In the genomic region with DNA sequence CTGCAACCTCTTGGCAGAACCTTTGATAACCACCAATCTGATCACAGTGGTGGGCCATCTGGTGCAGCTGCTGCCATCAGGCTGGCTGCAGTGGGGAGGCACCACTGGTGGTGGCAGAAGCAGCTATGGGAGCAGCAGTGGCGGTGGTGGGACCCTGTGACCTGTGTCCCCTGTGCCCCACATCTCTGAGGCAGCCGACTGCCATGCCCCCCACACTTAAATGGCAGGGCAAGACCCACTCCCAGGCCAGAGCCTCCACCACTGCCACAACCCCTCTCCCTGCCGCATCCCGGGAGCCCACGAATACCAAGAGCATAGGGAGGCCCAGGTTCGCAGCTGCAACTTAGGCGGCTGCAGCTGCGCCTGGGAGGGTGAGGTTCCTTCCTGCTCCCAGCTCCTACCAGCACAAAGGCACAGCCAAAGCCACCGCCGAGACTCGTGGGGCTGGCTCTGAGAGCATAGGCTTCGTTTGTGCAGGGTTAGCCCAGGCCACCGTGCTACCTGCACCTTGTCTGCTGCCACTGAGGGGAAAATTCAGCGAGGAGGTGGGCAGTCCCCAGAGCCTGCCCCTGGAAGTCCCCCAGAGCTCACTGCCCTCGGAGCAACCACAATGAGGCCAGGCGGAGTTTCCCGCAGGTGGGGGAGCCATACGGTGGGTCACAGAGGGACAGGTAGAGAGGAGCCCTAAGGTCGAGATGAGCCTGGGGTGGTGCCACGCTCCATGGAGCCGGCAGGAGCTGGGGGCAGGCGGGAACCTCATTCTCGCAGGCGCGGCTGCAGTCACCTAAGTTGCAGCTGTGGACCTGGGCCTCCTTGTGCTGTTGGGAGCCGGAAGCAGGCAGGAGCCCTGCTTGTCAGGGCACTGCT, we compare ENCODE assay signal across 23 cellular contexts.
DNase-seq lines count a peak whose midpoint lies in the region; ATAC-seq and TF ChIP-seq lines count a peak whose summit lies in the region.
"Had no signal": no experiment of that assay in that cellular context is flagged by ENCODE, and none has a peak within 500 bp of the region (broad histone marks: within the 10 kb centered on the region; RNA-seq: fewer than 3 reads in every experiment).

No MANE protein-coding gene starts in this region.

- ATAC-seq in stimulated activated naive CD8-positive, alpha-beta T cell treated with anti-CD3 and anti-CD28 coated beads, Interleukin-15, amount 100 ng/mL, for 72 hours, result peak; percentile 9
- no peak for ATAC-seq in stimulated activated naive CD8-positive, alpha-beta T cell treated with anti-CD3 and anti-CD28 coated beads, Interleukin-15, Interleukin-2, amounts not matched to agents 100 U/mL and 50 U/mL, for 24 hours
- ATAC-seq in esophagus mucosa, result peak; percentile 29
- no peak for ATAC-seq in GM21825 (IDR thresholded peaks at IDR 0.05; ENCODE audit: unreplicated experiment)

- no peaks in the 10 kb centered on the region for H3K27me3 Mint-ChIP-seq in stimulated activated naive CD8-positive, alpha-beta T cell treated with anti-CD3 and anti-CD28 coated beads, Interleukin-15, amount 100 ng/mL, for 72 hours
- no peaks in the 10 kb centered on the region for H3K27me3 Mint-ChIP-seq in osteocyte (ENCODE audit: unreplicated experiment)
- H3K27me3 Mint-ChIP-seq: CD4-positive, CD25-positive, alpha-beta regulatory T cell had no signal

- no peak overlapping the region for H3K27ac Mint-ChIP-seq in stimulated activated naive CD8-positive, alpha-beta T cell treated with anti-CD3 and anti-CD28 coated beads, Interleukin-15, amount 100 ng/mL, for 72 hours
- no peak overlapping the region for H3K27ac Mint-ChIP-seq in osteocyte (ENCODE audit: unreplicated experiment)
- H3K27ac Mint-ChIP-seq: CD4-positive, CD25-positive, alpha-beta regulatory T cell had no signal

- H3K27me3 ChIP-seq in brain microvascular endothelial cell (replicated peaks), result no peaks in the 10 kb centered on the region
- H3K27me3 ChIP-seq: BLaER1 had no signal

- no peak overlapping the region for H3K27ac ChIP-seq in brain microvascular endothelial cell
- H3K27ac ChIP-seq: BLaER1, RWPE1 had no signal

- no peak overlapping the region for H3K4me3 Mint-ChIP-seq in stimulated activated naive CD8-positive, alpha-beta T cell treated with anti-CD3 and anti-CD28 coated beads, Interleukin-15, amount 100 ng/mL, for 72 hours
- H3K4me3 Mint-ChIP-seq in osteocyte (ENCODE audit: unreplicated experiment), result no peak overlapping the region
- H3K4me3 Mint-ChIP-seq: CD4-positive, CD25-positive, alpha-beta regulatory T cell had no signal

- TF ChIP-seq CTCF in osteocyte (IDR thresholded peaks at IDR 0.05), result no peak
- TF ChIP-seq CTCF in brain microvascular endothelial cell (IDR thresholded peaks at IDR 0.05; ENCODE audit: low read depth, low read length, missing control alignments), result no peak

- H3K36me3 ChIP-seq in brain microvascular endothelial cell (replicated peaks), result no peaks in the 10 kb centered on the region
- H3K36me3 ChIP-seq: BLaER1 had no signal

- DNase-seq in stimulated activated naive CD8-positive, alpha-beta T cell treated with anti-CD3 and anti-CD28 coated beads, Interleukin-15, amount 100 ng/mL, for 72 hours, result no peak
- DNase-seq in stimulated activated naive CD8-positive, alpha-beta T cell treated with anti-CD3 and anti-CD28 coated beads, Interleukin-15, Interleukin-2, amounts not matched to agents 100 U/mL and 50 U/mL, for 24 hours, result no peak
- DNase-seq in osteocyte (ENCODE audit: extremely low spot score, unreplicated experiment) (peak; percentile 83), putamen (ENCODE audit: low spot score) (no peak), brain microvascular endothelial cell (no peak)
- DNase-seq in activated CD8-positive, alpha-beta memory T cell treated with anti-CD3 and anti-CD28 coated beads, Interleukin-2, amount 50 U/mL, for 4 hours, result no peak
- DNase-seq: 8988T; ACHN; CD4-positive, CD25-positive, alpha-beta regulatory T cell; DMS153; KBM-7; MV-4-11; NCI-H1105 treated with DMSO at 0.1 percent for 48 hours; NCI-H146; NCI-H1930; NCI-H2107; NCI-H446 treated with DMSO at 0.1 percent for 48 hours; NCI-H526; NCI-H82 had no signal

- H3K36me3 Mint-ChIP-seq in osteocyte (ENCODE audit: unreplicated experiment), result no peaks in the 10 kb centered on the region
- H3K36me3 Mint-ChIP-seq: CD4-positive, CD25-positive, alpha-beta regulatory T cell had no signal

- in situ Hi-C loops in brain microvascular endothelial cell (cut with HindIII; ENCODE audit: low pct_ligation_motif_present, low sequenced_read_pairs), result no loop called here

- H3K4me1 Mint-ChIP-seq in stimulated activated naive CD8-positive, alpha-beta T cell treated with anti-CD3 and anti-CD28 coated beads, Interleukin-15, amount 100 ng/mL, for 72 hours, result no peaks in the 10 kb centered on the region
- H3K4me1 Mint-ChIP-seq in osteocyte (ENCODE audit: unreplicated experiment), result no peaks in the 10 kb centered on the region
- H3K4me1 Mint-ChIP-seq: CD4-positive, CD25-positive, alpha-beta regulatory T cell had no signal

- peaks cover 6 to 15% of the 10 kb centered on the region in 2 donors for H3K9me3 Mint-ChIP-seq in stimulated activated naive CD8-positive, alpha-beta T cell treated with anti-CD3 and anti-CD28 coated beads, Interleukin-15, amount 100 ng/mL, for 72 hours
- H3K9me3 Mint-ChIP-seq in osteocyte (ENCODE audit: unreplicated experiment), result peaks cover 16% of the 10 kb centered on the region

- H3K4me3 ChIP-seq in brain microvascular endothelial cell (ENCODE audit: low read depth, low read length), result no peak overlapping the region
- H3K4me3 ChIP-seq: BLaER1 had no signal

Comparison
In these comparisons a context has a peak if more than half of its experiments do, and no peak if none do; other contexts are left out.
1. ATAC-seq: peak in stimulated activated naive CD8-positive, alpha-beta T cell treated with anti-CD3 and anti-CD28 coated beads, Interleukin-15, amount 100 ng/mL, for 72 hours (single experiment) and esophagus mucosa (single experiment); none in stimulated activated naive CD8-positive, alpha-beta T cell treated with anti-CD3 and anti-CD28 coated beads, Interleukin-15, Interleukin-2, amounts not matched to agents 100 U/mL and 50 U/mL, for 24 hours (single experiment) and GM21825 (single experiment).